ENCODE assay signal across 1 cellular context in genomic region chr6:41942882-41943281, GRCh38.
TF ChIP-seq lines count a peak whose summit lies in the region.
"Not testable (repeated sequence)": the region's sequence is repeated elsewhere in the genome, so short reads cannot be mapped to it uniquely, and the experiment has no call there.

No MANE protein-coding gene starts in this region.

TF ChIP-seq in HepG2, 621 proteins besides CTCF, POLR2A, EP300 and RAD21:
- not testable (repeated sequence) for TF ChIP-seq TCF12 (IDR thresholded peaks at IDR 0.05)
- TF ChIP-seq TCF12 (CRISPR knock-in tag; IDR thresholded peaks at IDR 0.05): 0 out of 2 replicates have a peak, but pooled peaks have one; percentile 12
- 0 out of 2 replicates have a peak, but pooled peaks have one; percentile 2 for TF ChIP-seq ZBTB37 (CRISPR knock-in tag; IDR thresholded peaks at IDR 0.05)
